Comparison of ENCODE assay signal across 8 cellular contexts in genomic region chr5:52693279-52693678, GRCh38.
DNase-seq lines count a peak whose midpoint lies in the region; ATAC-seq and TF ChIP-seq lines count a peak whose summit lies in the region.

No MANE protein-coding gene starts in this region.

- intact Hi-C loops in left ventricle myocardium superior (cut with micrococcal nuclease): no loop called here

- TF ChIP-seq CTCF in coronary artery (IDR thresholded peaks at IDR 0.05): no peak

- CTCF ChIA-PET in activated CD8-positive, alpha-beta memory T cell treated with anti-CD3 and anti-CD28 coated beads, Interleukin-2, amount 10 ng/mL, durations not matched to agents 7 days and 5 days (lab: Charles Lee): interaction anchor here (0.9 to 2.6 kb wide), 22 partner anchors 9 to 255 kb away, joined by 3 to 19 read pairs (median 4); partner anchors contain the start of genes ITGA1 and PELO

- peaks cover 1% of the 10 kb centered on the region for H3K36me3 Mint-ChIP-seq in activated CD8-positive, alpha-beta memory T cell treated with anti-CD3 and anti-CD28 coated beads, Interleukin-2, amount 10 ng/mL, durations not matched to agents 7 days and 5 days
- H3K36me3 Mint-ChIP-seq in stimulated activated effector memory CD8-positive, alpha-beta T cell treated with anti-CD3 and anti-CD28 coated beads, Interleukin-12 subunit alpha, Interleukin-12 subunit beta, amount 100 ng/mL, for 72 hours: no peaks in the 10 kb centered on the region

- H3K27ac ChIP-seq in coronary artery: no peak overlapping the region

- H3K4me3 Mint-ChIP-seq in activated CD8-positive, alpha-beta memory T cell treated with anti-CD3 and anti-CD28 coated beads, Interleukin-2, amount 10 ng/mL, durations not matched to agents 7 days and 5 days: no peak overlapping the region
- no peak overlapping the region for H3K4me3 Mint-ChIP-seq in stimulated activated effector memory CD8-positive, alpha-beta T cell treated with anti-CD3 and anti-CD28 coated beads, Interleukin-12 subunit alpha, Interleukin-12 subunit beta, amount 100 ng/mL, for 72 hours

- H3K4me1 Mint-ChIP-seq in activated CD8-positive, alpha-beta memory T cell treated with anti-CD3 and anti-CD28 coated beads, Interleukin-2, amount 10 ng/mL, durations not matched to agents 7 days and 5 days: peaks cover 9% of the 10 kb centered on the region
- no peaks in the 10 kb centered on the region for H3K4me1 Mint-ChIP-seq in stimulated activated effector memory CD8-positive, alpha-beta T cell treated with anti-CD3 and anti-CD28 coated beads, Interleukin-12 subunit alpha, Interleukin-12 subunit beta, amount 100 ng/mL, for 72 hours

- no peak overlapping the region for H3K4me3 ChIP-seq in coronary artery

- H3K9me3 Mint-ChIP-seq in activated CD8-positive, alpha-beta memory T cell treated with anti-CD3 and anti-CD28 coated beads, Interleukin-2, amount 10 ng/mL, durations not matched to agents 7 days and 5 days (ENCODE audit: low read depth): no peaks in the 10 kb centered on the region
- H3K9me3 Mint-ChIP-seq in stimulated activated effector memory CD8-positive, alpha-beta T cell treated with anti-CD3 and anti-CD28 coated beads, Interleukin-12 subunit alpha, Interleukin-12 subunit beta, amount 100 ng/mL, for 72 hours: no peaks in the 10 kb centered on the region

- no peak overlapping the region for H3K27ac Mint-ChIP-seq in activated CD8-positive, alpha-beta memory T cell treated with anti-CD3 and anti-CD28 coated beads, Interleukin-2, amount 10 ng/mL, durations not matched to agents 7 days and 5 days
- no peak overlapping the region for H3K27ac Mint-ChIP-seq in stimulated activated effector memory CD8-positive, alpha-beta T cell treated with anti-CD3 and anti-CD28 coated beads, Interleukin-12 subunit alpha, Interleukin-12 subunit beta, amount 100 ng/mL, for 72 hours

- peak; percentile 57 for ATAC-seq in activated CD8-positive, alpha-beta memory T cell treated with anti-CD3 and anti-CD28 coated beads, Interleukin-2, amount 10 ng/mL, durations not matched to agents 7 days and 5 days
- ATAC-seq in HG03378 (IDR thresholded peaks at IDR 0.05; ENCODE audit: unreplicated experiment) (peak; percentile 79), left ventricle myocardium superior (peak; percentile 53)
- ATAC-seq in stimulated activated effector memory CD8-positive, alpha-beta T cell treated with anti-CD3 and anti-CD28 coated beads, Interleukin-12 subunit alpha, Interleukin-12 subunit beta, amount 100 ng/mL, for 72 hours: peak; percentile 60

- peak; percentile 50 for DNase-seq in activated CD8-positive, alpha-beta memory T cell treated with anti-CD3 and anti-CD28 coated beads, Interleukin-2, amount 10 ng/mL, durations not matched to agents 7 days and 5 days
- DNase-seq in activated CD8-positive, alpha-beta memory T cell treated with anti-CD3 and anti-CD28 coated beads, Interleukin-2, amount 50 U/mL, for 48 hours: no peak
- DNase-seq in activated T-cell treated with anti-CD3 and anti-CD28 coated beads, Interleukin-2, amount 50 U/mL, for 1 hour: peak; percentile 26
- DNase-seq in left ventricle myocardium superior: peak; percentile 38
- no peak for DNase-seq in stimulated activated effector memory CD8-positive, alpha-beta T cell treated with anti-CD3 and anti-CD28 coated beads, Interleukin-12 subunit alpha, Interleukin-12 subunit beta, amount 100 ng/mL, for 72 hours (ENCODE audit: low spot score in 2 of 2)
- DNase-seq in cerebellar nuclear complex (lab: John Stamatoyannopoulos, UW): no peak
- no peak for DNase-seq in coronary artery (ENCODE audit: low spot score)

- peaks cover 6% of the 10 kb centered on the region for H3K27me3 Mint-ChIP-seq in activated CD8-positive, alpha-beta memory T cell treated with anti-CD3 and anti-CD28 coated beads, Interleukin-2, amount 10 ng/mL, durations not matched to agents 7 days and 5 days

Comparison
In these comparisons a context has a peak if more than half of its experiments do, and no peak if none do; other contexts are left out.
1. DNase-seq: peak in activated CD8-positive, alpha-beta memory T cell treated with anti-CD3 and anti-CD28 coated beads, Interleukin-2, amount 10 ng/mL, durations not matched to agents 7 days and 5 days (single experiment), activated T-cell treated with anti-CD3 and anti-CD28 coated beads, Interleukin-2, amount 50 U/mL, for 1 hour (single experiment) and left ventricle myocardium superior (single experiment); none in activated CD8-positive, alpha-beta memory T cell treated with anti-CD3 and anti-CD28 coated beads, Interleukin-2, amount 50 U/mL, for 48 hours (single experiment), stimulated activated effector memory CD8-positive, alpha-beta T cell treated with anti-CD3 and anti-CD28 coated beads, Interleukin-12 subunit alpha, Interleukin-12 subunit beta, amount 100 ng/mL, for 72 hours (0 of 2), cerebellar nuclear complex (0 of 2) and coronary artery (single experiment).
2. Peak in every context shown above with its lines, with median percentiles within 50 percentile points of each other: ATAC-seq.